In the genomic region with DNA sequence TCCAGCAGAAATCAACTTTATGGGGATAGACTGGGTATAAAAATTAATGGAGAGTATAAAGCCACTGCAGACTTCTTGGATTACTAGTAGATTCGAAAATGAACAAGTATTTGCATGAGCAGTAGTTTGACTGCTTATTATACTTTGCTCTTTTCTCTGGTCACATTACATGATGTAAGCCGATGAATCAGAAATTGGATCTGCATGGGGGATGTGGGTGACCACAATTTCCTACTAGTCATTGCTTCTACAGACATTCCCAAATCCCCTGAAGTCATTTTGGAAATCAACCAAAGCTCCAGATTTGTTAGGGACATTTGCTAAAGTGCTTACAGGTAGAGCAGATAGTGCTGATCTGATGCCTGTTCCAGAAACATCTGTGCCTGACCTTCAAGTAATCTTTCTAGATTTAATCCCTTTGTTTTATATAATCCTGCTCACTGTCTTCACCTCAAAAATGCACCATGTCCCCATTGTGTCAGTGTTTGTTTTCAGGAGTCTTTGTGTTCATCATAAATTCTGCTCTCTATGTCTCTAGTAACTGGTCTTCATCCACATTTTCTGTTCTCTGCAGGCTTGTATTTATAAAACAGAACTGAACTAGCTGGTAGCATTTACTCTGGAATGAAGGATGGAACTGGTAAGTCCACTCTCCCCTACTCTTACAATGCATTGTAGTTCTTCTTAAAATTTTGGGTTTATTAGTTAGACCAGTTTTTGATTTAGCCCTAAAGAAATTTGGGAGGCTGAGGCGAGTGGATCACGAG, we compare ENCODE assay signal across 15 cellular contexts.
DNase-seq lines count a peak whose midpoint lies in the region; ATAC-seq and TF ChIP-seq lines count a peak whose summit lies in the region.
"Had no signal": no experiment of that assay in that cellular context is flagged by ENCODE, and none has a peak within 500 bp of the region (broad histone marks: within the 10 kb centered on the region; RNA-seq: fewer than 3 reads in every experiment).

No MANE protein-coding gene starts in this region.

- WGBS in GM23248 (ENCODE audit: low coverage in 1 of 2, low lambda C conversion rate in 2 of 2, missing lambda C conversion rate in 2 of 2), 2 experiments: 28 to 34% methylated on average over 4 of the region's 4 CpGs

- H2AFZ ChIP-seq in GM23248: no peak overlapping the region
- no peak overlapping the region for H2AFZ ChIP-seq in neural progenitor cell (replicated peaks)

- no peak overlapping the region for H3K27ac Mint-ChIP-seq in neural progenitor cell
- H3K27ac Mint-ChIP-seq: activated T-helper 17 cell treated with anti-CD3 and anti-CD28 coated beads, Interleukin-2, amount 50 U/mL, for 72 hours; WTC11 had no signal

- H3K79me2 ChIP-seq in GM23248 (ENCODE audit: insufficient read depth): no peaks in the 10 kb centered on the region
- no peaks in the 10 kb centered on the region for H3K79me2 ChIP-seq in neural progenitor cell (ENCODE audit: low read depth)

- H3K9ac ChIP-seq in GM23248 (peak overlapping the region; percentile 29; the same call in 1 of the 2 replicates), neural progenitor cell (no peak overlapping the region)

- peak overlapping the region; percentile 58 for H3K27ac ChIP-seq in GM23248
- peak overlapping the region; percentile 47 for H3K27ac ChIP-seq in SJSA1
- no peak overlapping the region for H3K27ac ChIP-seq in neural progenitor cell
- H3K27ac ChIP-seq: colonic mucosa, sigmoid colon had no signal

- H3K4me1 Mint-ChIP-seq in neural progenitor cell: no peaks in the 10 kb centered on the region
- H3K4me1 Mint-ChIP-seq: activated T-helper 17 cell treated with anti-CD3 and anti-CD28 coated beads, Interleukin-2, amount 50 U/mL, for 72 hours had no signal

- peak overlapping the region; percentile 33; the same call in 1 of the 2 replicates for H3K4me3 ChIP-seq in GM23248
- H3K4me3 ChIP-seq in SJSA1: no peak overlapping the region
- no peak overlapping the region for H3K4me3 ChIP-seq in skeletal muscle cell (ENCODE audit: low read depth, low read length)
- no peak overlapping the region for H3K4me3 ChIP-seq in neural progenitor cell
- H3K4me3 ChIP-seq: colonic mucosa, mucosa of descending colon, sigmoid colon had no signal

- in situ Hi-C loops in GM23248 (cut with MboI): no loop called here

- H4K20me1 ChIP-seq in GM23248 (ENCODE audit: insufficient read depth) (no peaks in the 10 kb centered on the region), neural progenitor cell (ENCODE audit: low read depth) (no peaks in the 10 kb centered on the region)

- H3K4me2 ChIP-seq in GM23248 (ENCODE audit: unreplicated experiment): peak overlapping the region; percentile 52
- H3K4me2 ChIP-seq in neural progenitor cell: no peak overlapping the region

- no peaks in the 10 kb centered on the region for H3K9me2 ChIP-seq in GM23248 (ENCODE audit: insufficient read depth)

- H3K9me3 Mint-ChIP-seq in neural progenitor cell: no peaks in the 10 kb centered on the region
- H3K9me3 Mint-ChIP-seq: activated T-helper 17 cell treated with anti-CD3 and anti-CD28 coated beads, Interleukin-2, amount 50 U/mL, for 72 hours; WTC11 had no signal

- no peaks in the 10 kb centered on the region for H3K27me3 ChIP-seq in GM23248 (replicated peaks; ENCODE audit: insufficient read depth)
- no peaks in the 10 kb centered on the region for H3K27me3 ChIP-seq in SJSA1 (replicated peaks)
- H3K27me3 ChIP-seq in neural progenitor cell: no peaks in the 10 kb centered on the region
- H3K27me3 ChIP-seq: colonic mucosa, sigmoid colon had no signal

- ATAC-seq in esophagus mucosa (peak; percentile 84), GM18861 (IDR thresholded peaks at IDR 0.05; ENCODE audit: unreplicated experiment) (no peak), left ventricle myocardium superior (no peak)
- ATAC-seq: activated T-helper 17 cell treated with anti-CD3 and anti-CD28 coated beads, Interleukin-2, amount 50 U/mL, for 72 hours; mucosa of descending colon; Panc1; WTC11 had no signal

- DNase-seq in GM23248 (peak; percentile 93), SJSA1 (ENCODE audit: low read depth in 1 of 2, low spot score in 2 of 2) (peak; percentile 45 to 61), skeletal muscle cell (ENCODE audit: low read depth) (peak; percentile 91), left ventricle myocardium superior (no peak), neural progenitor cell (ENCODE audit: low spot score) (no peak)
- no peak for DNase-seq in effector CD4-positive, alpha-beta T cell
- DNase-seq: colonic mucosa, DMS79 treated with DMSO at 0.1 percent for 48 hours, mucosa of descending colon, sigmoid colon had no signal

- H3K36me3 ChIP-seq in GM23248 (ENCODE audit: low read depth): no peaks in the 10 kb centered on the region
- no peaks in the 10 kb centered on the region for H3K36me3 ChIP-seq in SJSA1
- H3K36me3 ChIP-seq in neural progenitor cell: no peaks in the 10 kb centered on the region
- H3K36me3 ChIP-seq: colonic mucosa, sigmoid colon had no signal

- TF ChIP-seq CTCF in neural progenitor cell (IDR thresholded peaks at IDR 0.05): no peak

- H3K36me3 Mint-ChIP-seq in neural progenitor cell: no peaks in the 10 kb centered on the region
- H3K36me3 Mint-ChIP-seq: WTC11 had no signal

- intact Hi-C loops in left ventricle myocardium superior (cut with micrococcal nuclease): no loop called here

- peaks cover 6% of the 10 kb centered on the region for H3F3A ChIP-seq in GM23248 (ENCODE audit: insufficient read depth)
- H3F3A ChIP-seq in neural progenitor cell (ENCODE audit: low read depth): no peaks in the 10 kb centered on the region

- H3K9me3 ChIP-seq in GM23248 (ENCODE audit: low read depth) (no peaks in the 10 kb centered on the region), SJSA1 (replicated peaks) (no peaks in the 10 kb centered on the region), neural progenitor cell (ENCODE audit: low read depth) (no peaks in the 10 kb centered on the region)
- H3K9me3 ChIP-seq: colonic mucosa, mucosa of descending colon, sigmoid colon had no signal

- H3K4me3 Mint-ChIP-seq in neural progenitor cell: no peak overlapping the region
- H3K4me3 Mint-ChIP-seq: activated T-helper 17 cell treated with anti-CD3 and anti-CD28 coated beads, Interleukin-2, amount 50 U/mL, for 72 hours; WTC11 had no signal

- no peaks in the 10 kb centered on the region for H3K27me3 Mint-ChIP-seq in neural progenitor cell (ENCODE audit: insufficient read depth, low read depth)
- H3K27me3 Mint-ChIP-seq: activated T-helper 17 cell treated with anti-CD3 and anti-CD28 coated beads, Interleukin-2, amount 50 U/mL, for 72 hours had no signal

- H3K4me1 ChIP-seq in GM23248 (ENCODE audit: insufficient read depth) (peaks cover 13% of the 10 kb centered on the region), SJSA1 (replicated peaks) (peaks cover 10% of the 10 kb centered on the region), neural progenitor cell (no peaks in the 10 kb centered on the region)
- H3K4me1 ChIP-seq: colonic mucosa, sigmoid colon had no signal

Comparison
In these comparisons a context has a peak if more than half of its experiments do, and no peak if none do; other contexts are left out.
1. DNase-seq: peak in GM23248 (single experiment), SJSA1 (2 of 2) and skeletal muscle cell (single experiment); none in left ventricle myocardium superior (single experiment), neural progenitor cell (single experiment) and effector CD4-positive, alpha-beta T cell (single experiment).